Comparison of ENCODE assay signal across 8 cellular contexts in genomic region chr2:99216096-99216495, GRCh38. TPM values are rescaled to one million over a fixed set of nuclear protein-coding genes. Genes with fewer than 3 reads are reported as not detected.
"Had no signal": no experiment of that assay in that cellular context is flagged by ENCODE, and none has a peak within 500 bp of the region (broad histone marks: within the 10 kb centered on the region; RNA-seq: fewer than 3 reads in every experiment).

No MANE protein-coding gene starts in this region.

- FAIRE-seq: HepG2, HTR-8/SVneo had no signal

- H3K27ac ChIP-seq: HL-60 had no signal

- DNase-seq: IMR-90, KBM-7, KG1 had no signal

RNA-seq across cellular contexts. Expression of gene LYG2, which starts 39.4 kb away (rescaled TPM):
- total RNA-seq: HT-29, IMR-90 had no signal
- polyA plus RNA-seq: IgD-negative memory B cell, IMR-90 had no signal
